In the genomic region with DNA sequence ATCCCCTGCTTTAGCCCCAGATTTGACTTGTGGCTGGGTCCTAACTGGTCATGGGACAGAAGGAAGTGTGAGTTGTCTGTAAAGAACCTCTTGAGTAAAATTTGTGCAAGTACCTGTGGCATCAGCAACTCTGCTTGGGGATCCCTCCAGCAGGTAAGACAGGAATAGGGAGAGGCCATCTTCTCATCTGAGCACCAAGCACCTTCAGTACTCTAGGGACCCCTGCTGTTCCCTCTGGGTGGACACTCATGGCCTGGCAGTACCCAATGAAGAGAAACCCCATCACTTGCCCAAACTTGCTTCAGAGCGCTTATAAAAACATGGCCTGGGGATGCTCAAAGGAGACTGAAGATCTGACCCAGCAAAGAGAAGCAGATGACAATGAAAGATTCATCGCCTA, we compare ENCODE assay signal across 15 cellular contexts.
DNase-seq lines count a peak whose midpoint lies in the region; ATAC-seq and TF ChIP-seq lines count a peak whose summit lies in the region.
"Had no signal": no experiment of that assay in that cellular context is flagged by ENCODE, and none has a peak within 500 bp of the region (broad histone marks: within the 10 kb centered on the region; RNA-seq: fewer than 3 reads in every experiment).

No MANE protein-coding gene starts in this region.

- no peak overlapping the region for H3K4me2 ChIP-seq in SK-N-SH

- TF ChIP-seq CTCF in AG10803 (conservative IDR thresholded peaks at IDR 0.05; ENCODE audit: low read length) (peak; percentile 22), SK-N-SH (IDR thresholded peaks at IDR 0.05) (peak; percentile 46), fibroblast of the aortic adventitia (IDR thresholded peaks at IDR 0.05; ENCODE audit: insufficient read depth, low read length) (peak; percentile 11), ovary (IDR thresholded peaks at IDR 0.05) (no peak)

- POLR2A ChIA-PET in SK-N-SH (lab: Yijun Ruan, JAX), result no interaction called here
- POLR2A ChIA-PET in naive thymus-derived CD4-positive, alpha-beta T cell (lab: Charles Lee), result no interaction called here

- no peak overlapping the region for H3K4me3 ChIP-seq in AG10803 (ENCODE audit: low read length)
- no peak overlapping the region for H3K4me3 ChIP-seq in SK-N-SH (ENCODE audit: low read depth in 2 of 2, low read length in 1 of 2)
- no peak overlapping the region for H3K4me3 ChIP-seq in fibroblast of the aortic adventitia (ENCODE audit: low read depth, low read length)
- H3K4me3 ChIP-seq in naive thymus-derived CD4-positive, alpha-beta T cell (ENCODE audit: low read length), result no peak overlapping the region
- no peak overlapping the region for H3K4me3 ChIP-seq in ovary

- H3K36me3 Mint-ChIP-seq in T-helper 17 cell (ENCODE audit: low read depth), result no peaks in the 10 kb centered on the region
- H3K36me3 Mint-ChIP-seq in naive thymus-derived CD4-positive, alpha-beta T cell, result no peaks in the 10 kb centered on the region
- H3K36me3 Mint-ChIP-seq: CD4-positive, CD25-positive, alpha-beta regulatory T cell; stimulated activated naive B cell treated with anti-CD40 and anti-IgM and Interleukin-4, amounts not matched to agents 10 μg/mL and 1 μg/mL and 100 μg/mL, for 72 hours had no signal

- DNase-seq in AG10803 (ENCODE audit: low read depth), result no peak
- peak; percentile 13 for DNase-seq in HK-2 (ENCODE audit: unreplicated experiment)
- no peak for DNase-seq in SK-N-SH
- no peak for DNase-seq in fibroblast of the aortic adventitia (ENCODE audit: low read depth)
- DNase-seq in T-helper 17 cell, result no peak
- DNase-seq in sciatic nerve (ENCODE audit: low spot score), result no peak
- DNase-seq in naive thymus-derived CD4-positive, alpha-beta T cell, result no peak
- DNase-seq in ovary, result no peak
- DNase-seq: activated T-cell treated with anti-CD3 and anti-CD28 coated beads, Interleukin-2, amount 50 U/mL, for 48 hours; CD4-positive, CD25-positive, alpha-beta regulatory T cell; H9; KG1; nephron progenitor cell; SHP77; stimulated activated naive B cell treated with anti-CD40 and anti-IgM and Interleukin-4, amounts not matched to agents 10 μg/mL and 1 μg/mL and 100 μg/mL, for 72 hours had no signal

- peaks cover 0 to 3% (median 0%) of the 10 kb centered on the region in 11 donors for H3K9me3 Mint-ChIP-seq in naive thymus-derived CD4-positive, alpha-beta T cell
- H3K9me3 Mint-ChIP-seq: H9; nephron progenitor cell; stimulated activated naive B cell treated with anti-CD40 and anti-IgM and Interleukin-4, amounts not matched to agents 10 μg/mL and 1 μg/mL and 100 μg/mL, for 72 hours had no signal

- TF ChIP-seq EP300 in SK-N-SH (IDR thresholded peaks at IDR 0.05; ENCODE audit: borderline replicate concordance in 1 of 2, low read depth in 1 of 2, low read length in 1 of 2) (no peak), ovary (IDR thresholded peaks at IDR 0.05) (no peak)

- peak; percentile 49 for TF ChIP-seq RAD21 in SK-N-SH (IDR thresholded peaks at IDR 0.05; ENCODE audit: low read length)

- H4K20me1 ChIP-seq in SK-N-SH (ENCODE audit: insufficient read depth), result no peaks in the 10 kb centered on the region

- H3K4me1 ChIP-seq in SK-N-SH (ENCODE audit: control insufficient read depth in 1 of 2, insufficient read depth in 2 of 2, low read depth in 1 of 2, low read length in 1 of 2) (no peaks in the 10 kb centered on the region), ovary (ENCODE audit: insufficient read depth) (no peaks in the 10 kb centered on the region)
- H3K4me1 ChIP-seq in naive thymus-derived CD4-positive, alpha-beta T cell (ENCODE audit: control insufficient read depth in 2 of 2, insufficient read depth in 2 of 2, low read length in 2 of 2), result no peaks in the 10 kb centered on the region

- H3K79me2 ChIP-seq in SK-N-SH (ENCODE audit: insufficient read depth), result no peaks in the 10 kb centered on the region

- peaks cover 2% of the 10 kb centered on the region for H3K4me1 Mint-ChIP-seq in T-helper 17 cell
- no peaks in the 10 kb centered on the region for H3K4me1 Mint-ChIP-seq in naive thymus-derived CD4-positive, alpha-beta T cell
- H3K4me1 Mint-ChIP-seq: CD4-positive, CD25-positive, alpha-beta regulatory T cell; stimulated activated naive B cell treated with anti-CD40 and anti-IgM and Interleukin-4, amounts not matched to agents 10 μg/mL and 1 μg/mL and 100 μg/mL, for 72 hours had no signal

- no peaks in the 10 kb centered on the region for H3K27me3 ChIP-seq in SK-N-SH (ENCODE audit: insufficient read depth)
- H3K27me3 ChIP-seq in naive thymus-derived CD4-positive, alpha-beta T cell (ENCODE audit: control insufficient read depth in 2 of 2, insufficient read depth in 2 of 2, low read length in 2 of 2), result no peaks in the 10 kb centered on the region
- H3K27me3 ChIP-seq in ovary, result no peaks in the 10 kb centered on the region

- H3F3A ChIP-seq in SK-N-SH (replicated peaks; ENCODE audit: insufficient read depth), result no peaks in the 10 kb centered on the region

- no peak overlapping the region for H3K9ac ChIP-seq in SK-N-SH

- intact Hi-C loops in sciatic nerve (cut with DNase I), result no loop called here
- intact Hi-C loops in naive thymus-derived CD4-positive, alpha-beta T cell (cut with micrococcal nuclease), result no loop called here
- intact Hi-C loops in ovary (cut with DNase I), result no loop called here

- H3K27me3 Mint-ChIP-seq in T-helper 17 cell, result peaks cover 45% of the 10 kb centered on the region
- H3K27me3 Mint-ChIP-seq in naive thymus-derived CD4-positive, alpha-beta T cell, result peaks cover 27 to 57% (median 37%) of the 10 kb centered on the region in 5 donors

- H3K27ac Mint-ChIP-seq in T-helper 17 cell, result no peak overlapping the region
- no peak overlapping the region for H3K27ac Mint-ChIP-seq in naive thymus-derived CD4-positive, alpha-beta T cell
- H3K27ac Mint-ChIP-seq: CD4-positive, CD25-positive, alpha-beta regulatory T cell; nephron progenitor cell; stimulated activated naive B cell treated with anti-CD40 and anti-IgM and Interleukin-4, amounts not matched to agents 10 μg/mL and 1 μg/mL and 100 μg/mL, for 72 hours had no signal

- ATAC-seq in T-helper 17 cell (no peak), sciatic nerve (no peak)
- ATAC-seq in naive thymus-derived CD4-positive, alpha-beta T cell, result no peak
- ATAC-seq: stimulated activated naive B cell treated with anti-CD40 and anti-IgM and Interleukin-4, amounts not matched to agents 10 μg/mL and 1 μg/mL and 100 μg/mL, for 72 hours had no signal

- no peak for TF ChIP-seq POLR2A in ovary (IDR thresholded peaks at IDR 0.05)

- H3K27ac ChIP-seq in SK-N-SH (ENCODE audit: low read depth in 2 of 2, low read length in 1 of 2), result no peak overlapping the region
- H3K27ac ChIP-seq in naive thymus-derived CD4-positive, alpha-beta T cell (ENCODE audit: low read depth, low read length), result no peak overlapping the region
- no peak overlapping the region for H3K27ac ChIP-seq in ovary

- no peak overlapping the region for H2AFZ ChIP-seq in SK-N-SH (ENCODE audit: low read depth)

- no peaks in the 10 kb centered on the region for H3K9me2 ChIP-seq in SK-N-SH

- CTCF ChIA-PET in SK-N-SH (lab: Yijun Ruan, JAX), result interaction anchor here (1.1 kb wide), 1 partner anchor 29 kb away, joined by 6 read pairs; no protein-coding TSS in a partner anchor
- CTCF ChIA-PET in naive thymus-derived CD4-positive, alpha-beta T cell (lab: Charles Lee), result no interaction called here

- WGBS in SK-N-SH (ENCODE audit: low lambda C conversion rate), result 95% methylated on average over 2 of the region's 2 CpGs
- 98 to 100% (median 99%) methylated on average over 2 of the region's 2 CpGs for WGBS in ovary, 3 donors

- H3K9me3 ChIP-seq in SK-N-SH (no peaks in the 10 kb centered on the region), T-helper 17 cell (ENCODE audit: control insufficient read depth, low read length, poor library complexity, severe bottlenecking) (no peaks in the 10 kb centered on the region), ovary (no peaks in the 10 kb centered on the region)
- no peaks in the 10 kb centered on the region for H3K9me3 ChIP-seq in naive thymus-derived CD4-positive, alpha-beta T cell (ENCODE audit: control insufficient read depth in 2 of 3, low read length in 3 of 3)

- H3K36me3 ChIP-seq in SK-N-SH (replicated peaks in 1 of 2; ENCODE audit: control insufficient read depth in 1 of 2, insufficient read depth in 2 of 2, low read length in 1 of 2) (no peaks in the 10 kb centered on the region), ovary (no peaks in the 10 kb centered on the region)
- no peaks in the 10 kb centered on the region for H3K36me3 ChIP-seq in naive thymus-derived CD4-positive, alpha-beta T cell (ENCODE audit: control insufficient read depth in 2 of 3, insufficient read depth in 3 of 3, low read length in 3 of 3)

- no peak overlapping the region for H3K4me3 Mint-ChIP-seq in T-helper 17 cell
- no peak overlapping the region for H3K4me3 Mint-ChIP-seq in naive thymus-derived CD4-positive, alpha-beta T cell
- H3K4me3 Mint-ChIP-seq: CD4-positive, CD25-positive, alpha-beta regulatory T cell; H9; nephron progenitor cell; stimulated activated naive B cell treated with anti-CD40 and anti-IgM and Interleukin-4, amounts not matched to agents 10 μg/mL and 1 μg/mL and 100 μg/mL, for 72 hours had no signal

TF ChIP-seq in SK-N-SH, 30 proteins besides CTCF, POLR2A, EP300 and RAD21:
- TF ChIP-seq GABPA (IDR thresholded peaks at IDR 0.05; ENCODE audit: low read depth) (no peak), SMC3 (IDR thresholded peaks at IDR 0.05; ENCODE audit: low read depth, low read length) (peak; percentile 35; the same call in 1 of the 2 replicates)
- TF ChIP-seq, protein P1, sequence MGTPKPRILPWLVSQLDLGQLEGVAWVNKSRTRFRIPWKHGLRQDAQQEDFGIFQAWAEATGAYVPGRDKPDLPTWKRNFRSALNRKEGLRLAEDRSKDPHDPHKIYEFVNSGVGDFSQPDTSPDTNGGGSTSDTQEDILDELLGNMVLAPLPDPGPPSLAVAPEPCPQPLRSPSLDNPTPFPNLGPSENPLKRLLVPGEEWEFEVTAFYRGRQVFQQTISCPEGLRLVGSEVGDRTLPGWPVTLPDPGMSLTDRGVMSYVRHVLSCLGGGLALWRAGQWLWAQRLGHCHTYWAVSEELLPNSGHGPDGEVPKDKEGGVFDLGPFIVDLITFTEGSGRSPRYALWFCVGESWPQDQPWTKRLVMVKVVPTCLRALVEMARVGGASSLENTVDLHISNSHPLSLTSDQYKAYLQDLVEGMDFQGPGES (IDR thresholded peaks at IDR 0.05; ENCODE audit: low read depth, low read length), result no peak

Comparison
In these comparisons a context has a peak if more than half of its experiments do, and no peak if none do; other contexts are left out.
1. CTCF ChIP-seq: peak in AG10803 (single experiment), SK-N-SH (single experiment) and fibroblast of the aortic adventitia (single experiment); none in ovary (0 of 3).